In the genomic region with DNA sequence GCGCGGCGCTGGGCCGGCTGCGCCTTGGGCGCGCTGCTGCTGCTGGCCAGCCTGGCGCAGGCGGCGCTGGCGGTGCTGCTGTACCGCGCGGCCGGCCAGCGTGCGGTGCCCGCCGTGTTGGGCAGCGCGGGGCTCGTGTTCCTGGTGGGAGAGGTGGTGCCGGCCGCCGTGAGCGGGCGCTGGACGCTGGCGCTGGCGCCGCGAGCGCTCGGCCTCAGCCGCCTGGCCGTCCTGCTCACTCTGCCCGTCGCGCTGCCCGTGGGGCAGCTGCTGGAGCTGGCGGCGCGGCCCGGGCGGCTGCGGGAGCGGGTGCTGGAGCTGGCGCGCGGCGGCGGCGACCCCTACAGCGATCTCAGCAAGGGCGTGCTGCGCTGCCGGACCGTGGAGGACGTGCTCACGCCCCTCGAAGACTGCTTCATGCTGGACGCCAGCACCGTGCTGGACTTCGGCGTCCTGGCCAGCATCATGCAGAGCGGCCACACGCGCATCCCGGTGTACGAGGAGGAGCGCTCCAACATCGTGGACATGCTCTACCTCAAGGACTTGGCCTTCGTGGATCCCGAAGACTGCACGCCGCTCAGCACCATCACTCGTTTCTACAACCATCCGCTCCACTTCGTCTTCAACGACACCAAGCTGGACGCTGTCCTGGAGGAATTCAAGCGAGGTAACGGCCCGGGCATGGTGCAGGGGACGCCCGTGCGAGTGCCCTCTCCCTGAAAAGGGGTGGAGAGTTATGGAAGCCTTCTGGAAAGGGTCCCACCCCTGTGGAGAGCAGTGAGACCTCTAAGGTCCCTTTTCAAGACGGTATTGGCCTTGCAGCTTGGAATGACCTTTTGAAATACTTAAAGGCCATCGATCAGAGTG, we compare ENCODE assay signal across 8 cellular contexts. TPM values are rescaled to one million over a fixed set of nuclear protein-coding genes. Genes with fewer than 3 reads are reported as not detected.
DNase-seq lines count a peak whose midpoint lies in the region; ATAC-seq, FAIRE-seq and TF ChIP-seq lines count a peak whose summit lies in the region.

No MANE protein-coding gene starts in this region.

- no peak for FAIRE-seq in GM12878 (lab: Jason Lieb, UNC)

- no peaks in the 10 kb centered on the region for H3K27me3 ChIP-seq in GM12878 (replicated peaks in 1 of 2; ENCODE audit: control insufficient read depth in 2 of 2, insufficient read depth in 2 of 2, low read length in 1 of 2)
- no peaks in the 10 kb centered on the region for H3K27me3 ChIP-seq in lower lobe of right lung (ENCODE audit: low read depth)
- H3K27me3 ChIP-seq in upper lobe of right lung: no peaks in the 10 kb centered on the region

- H3K27ac ChIP-seq in GM12878 (ENCODE audit: control insufficient read depth, insufficient read depth) (no peak overlapping the region), lower lobe of right lung (no peak overlapping the region), upper lobe of right lung (no peak overlapping the region)

- TF ChIP-seq POLR2A in GM12878 (IDR thresholded peaks at IDR 0.05; ENCODE audit: low read depth, low read length): no peak; the same call in 1 of the 2 replicates

- RAD21 ChIA-PET in GM12878 (lab: Charles Lee; ENCODE audit: unreplicated experiment): interaction anchor here (0.7 to 2.7 kb wide), 4 partner anchors 40 to 134 kb away, joined by 3 to 14 read pairs (median 8); partner anchors contain the start of gene ANKRD39

- no peak for ATAC-seq in GM12878
- ATAC-seq in lower lobe of right lung: no peak
- ATAC-seq in upper lobe of right lung: no peak

- no peak for TF ChIP-seq EP300 in GM12878 (IDR thresholded peaks at IDR 0.05; ENCODE audit: borderline replicate concordance in 1 of 2, control insufficient read depth in 1 of 2, low read depth in 2 of 2, low read length in 2 of 2)

- peak overlapping the region; percentile 62; the same call in 1 of the 2 replicates for H3K9ac ChIP-seq in GM12878 (ENCODE audit: control insufficient read depth, insufficient read depth, low read length)

- no peaks in the 10 kb centered on the region for H3K9me3 ChIP-seq in GM12878 (replicated peaks; ENCODE audit: control insufficient read depth, insufficient read depth, low read length)
- no peaks in the 10 kb centered on the region for H3K9me3 ChIP-seq in lower lobe of right lung
- no peaks in the 10 kb centered on the region for H3K9me3 ChIP-seq in upper lobe of right lung

- H3K4me1 ChIP-seq in GM12878 (ENCODE audit: control insufficient read depth, insufficient read depth, low read length): peaks cover 12% of the 10 kb centered on the region
- H3K4me1 ChIP-seq in lower lobe of right lung: peaks cover 53% of the 10 kb centered on the region
- H3K4me1 ChIP-seq in upper lobe of right lung: peaks cover 48% of the 10 kb centered on the region

- H2AFZ ChIP-seq in GM12878 (ENCODE audit: control insufficient read depth, low read depth, low read length): 0 out of 2 replicates have a peak overlapping the region, but pooled peaks have one; percentile 13

- peak overlapping the region; percentile 79 for H3K4me2 ChIP-seq in GM12878 (ENCODE audit: control insufficient read depth, insufficient read depth)

- WGBS in GM12878 (ENCODE audit: insufficient coverage, insufficient replicate concordance, low lambda C conversion rate, missing lambda C conversion rate): 11% methylated on average over 81 of the region's 89 CpGs

- no TSS peak for BruUV-seq in GM12878 (replicated peaks; lab: Mats Ljungman, UMichigan)

- DNase-seq in NCI-H82 (lab: John Stamatoyannopoulos, UW) (peak; percentile 47), NCI-H82 treated with DMSO at 0.1 percent for 48 hours (lab: John Stamatoyannopoulos, UW; ENCODE audit: unreplicated experiment) (no peak), GM12878 (ENCODE audit: low read depth, low spot score) (no peak), lower lobe of right lung (no peak), upper lobe of right lung (no peak), AML-193 (lab: John Stamatoyannopoulos, UW) (no peak), CD1c-positive myeloid dendritic cell (ENCODE audit: extremely low spot score) (no peak)
- DNase-seq in Jurkat, Clone E6-1 (ENCODE audit: low read depth, low spot score): no peak

- SMC1A ChIA-PET in GM12878 (lab: Charles Lee; ENCODE audit: uncharacterized antibody, unreplicated experiment): interaction anchor here (1.0 kb wide), 2 partner anchors 41 to 180 kb away, joined by 3 to 5 read pairs; partner anchors contain the start of gene ANKRD39

- TF ChIP-seq RAD21 in GM12878 (IDR thresholded peaks at IDR 0.05; ENCODE audit: insufficient read depth, low read depth, low read length): no peak

- intact Hi-C loops in GM12878 (cut with micrococcal nuclease; ENCODE audit: unreplicated experiment) (no loop called here), lower lobe of right lung (cut with DNase I) (no loop called here), upper lobe of right lung (cut with DNase I) (no loop called here)

- H3K36me3 ChIP-seq in GM12878 (ENCODE audit: control insufficient read depth in 2 of 2, insufficient read depth in 2 of 2, low read length in 1 of 2): no peaks in the 10 kb centered on the region
- peaks cover 16% of the 10 kb centered on the region for H3K36me3 ChIP-seq in lower lobe of right lung
- H3K36me3 ChIP-seq in upper lobe of right lung: no peaks in the 10 kb centered on the region

- in situ Hi-C loops in GM12878 (cut with MboI): no loop called here

- POLR2A ChIA-PET in GM12878 (lab: Charles Lee): interaction anchor here (1.1 to 3.2 kb wide), 3 partner anchors 41 to 54 kb away, joined by 3 to 11 read pairs (median 7); partner anchors contain the start of gene ANKRD39

- H4K20me1 ChIP-seq in GM12878 (ENCODE audit: control insufficient read depth, insufficient read depth): peaks cover 5% of the 10 kb centered on the region; the same call in 1 of the 2 replicates

- TF ChIP-seq CTCF in GM12878 (IDR thresholded peaks at IDR 0.05 in 2 of 3, conservative IDR thresholded peaks at IDR 0.05 in 1 of 3; ENCODE audit: control insufficient read depth in 2 of 3, extremely low read depth in 1 of 3, insufficient read depth in 1 of 3, low read depth in 3 of 3, low read length in 3 of 3) (no peak), lower lobe of right lung (IDR thresholded peaks at IDR 0.05) (no peak), upper lobe of right lung (IDR thresholded peaks at IDR 0.05) (no peak)

- H3K4me3 ChIP-seq in Jurkat, Clone E6-1 (ENCODE audit: low read length): peak overlapping the region; percentile 55
- peak overlapping the region; percentile 96 for H3K4me3 ChIP-seq in GM12878
- H3K4me3 ChIP-seq in lower lobe of right lung: peak overlapping the region; percentile 84
- peak overlapping the region; percentile 80 for H3K4me3 ChIP-seq in upper lobe of right lung

- peaks cover 25% of the 10 kb centered on the region for H3K79me2 ChIP-seq in GM12878 (ENCODE audit: control insufficient read depth, insufficient read depth, low read length)

- CTCF ChIA-PET in GM12878 (lab: Yijun Ruan, JAX): interaction anchor here (0.8 to 2.8 kb wide), 9 partner anchors 9 to 133 kb away, joined by 3 to 6 read pairs (median 3); partner anchors contain the start of gene ANKRD39

RNA-seq across cellular contexts. Expression of gene CNNM3, which starts 1.0 kb away (rescaled TPM):
- polyA plus RNA-seq in Jurkat, Clone E6-1 (2012; ENCODE audit: insufficient read depth, insufficient read length): 24.5 TPM
- total RNA-seq in GM12878 (2013; cell fraction: nucleolus; rRNA removed): 20.3 and 22.8 TPM in 2 replicates
- total RNA-seq in GM12878 (2014; rRNA removed): 4.0 and 4.7 TPM in 2 replicates
- total RNA-seq in GM12878 (2014; rRNA removed; fragmentation: Illumina TruSeq; extraction: Trizol): 2.8 and 3.2 TPM in 2 replicates
- 14.3 and 14.9 TPM in 2 replicates for total RNA-seq in GM12878 (2021)
- polyA plus RNA-seq in GM12878 (2011; ENCODE audit: low read depth): 3.6 TPM
- polyA plus RNA-seq in GM12878 (2011; rRNA removed): 3.2 and 9.6 TPM in 2 replicates
- polyA plus RNA-seq in GM12878 (2011; cell fraction: cytosol; rRNA removed): 12.6 and 16.8 TPM in 2 replicates
- 28.6 and 33.7 TPM in 2 replicates for polyA plus RNA-seq in GM12878 (2011; cell fraction: nucleus; rRNA removed)
- 7.6 and 8.5 TPM in 2 replicates for polyA plus RNA-seq in GM12878 (2012)
- polyA plus RNA-seq in GM12878 (2014; fragmentation: Illumina TruSeq; extraction: Trizol): 1.8 and 7.9 TPM in 2 replicates
- 1 to 10 TPM in 1 of 2 experiments, under 1 TPM in 1; 0.72 to 1.9 TPM for polyA plus RNA-seq in GM12878 (2014; fragmentation: Nextera tagmentation; extraction: Ambion mirVana)
- 7.6 and 9.5 TPM in 2 replicates for polyA plus RNA-seq in GM12878 (2014; rRNA removed)
- 1 to 10 TPM; 2.6 to 3.0 TPM for polyA plus RNA-seq in GM12878 (2016; fragmentation: Nextera tagmentation; extraction: Ambion mirVana)
- polyA minus RNA-seq in GM12878 (2011; rRNA and poly(A)+ RNA removed): 15.1 and 29.7 TPM in 2 replicates
- polyA minus RNA-seq in GM12878 (2011; cell fraction: cytosol; rRNA and poly(A)+ RNA removed): 14.7 and 16.7 TPM in 2 replicates
- 10.8 and 21.8 TPM in 2 replicates for polyA minus RNA-seq in GM12878 (2011; cell fraction: nucleus; rRNA and poly(A)+ RNA removed)
- total RNA-seq in lower lobe of right lung: 29.0 TPM
- 34.1 TPM for total RNA-seq in upper lobe of right lung

RNA-seq across cellular contexts. Expression of gene ANKRD23, which starts 26.8 kb away (rescaled TPM):
- 4.7 TPM for polyA plus RNA-seq in Jurkat, Clone E6-1 (2012; ENCODE audit: insufficient read depth, insufficient read length)
- 12.3 and 15.0 TPM in 2 replicates for total RNA-seq in GM12878 (2013; cell fraction: nucleolus; rRNA removed)
- total RNA-seq in GM12878 (2014; rRNA removed): 2.7 and 3.3 TPM in 2 replicates
- total RNA-seq in GM12878 (2014; rRNA removed; fragmentation: Illumina TruSeq; extraction: Trizol): 2.6 and 2.8 TPM in 2 replicates
- 3.5 and 3.9 TPM in 2 replicates for total RNA-seq in GM12878 (2021)
- 1.00 TPM for polyA plus RNA-seq in GM12878 (2011; ENCODE audit: low read depth)
- 1.7 and 2.3 TPM in 2 replicates for polyA plus RNA-seq in GM12878 (2011; rRNA removed)
- polyA plus RNA-seq in GM12878 (2011; cell fraction: cytosol; rRNA removed): 1.1 and 2.2 TPM in 2 replicates
- polyA plus RNA-seq in GM12878 (2011; cell fraction: nucleus; rRNA removed): 17.6 and 25.2 TPM in 2 replicates
- 2.0 and 2.6 TPM in 2 replicates for polyA plus RNA-seq in GM12878 (2012)
- polyA plus RNA-seq in GM12878 (2014; fragmentation: Illumina TruSeq; extraction: Trizol): 1.5 and 2.0 TPM in 2 replicates
- under 1 TPM; 0.34 to 0.77 TPM for polyA plus RNA-seq in GM12878 (2014; fragmentation: Nextera tagmentation; extraction: Ambion mirVana)
- 5.3 and 6.2 TPM in 2 replicates for polyA plus RNA-seq in GM12878 (2014; rRNA removed)
- polyA plus RNA-seq in GM12878 (2016; fragmentation: Nextera tagmentation; extraction: Ambion mirVana): 1 to 10 TPM; 2.6 to 2.8 TPM
- 1.6 and 1.9 TPM in 2 replicates for polyA minus RNA-seq in GM12878 (2011; rRNA and poly(A)+ RNA removed)
- 0.94 TPM in 1 of 2 replicates, not detected in the other for polyA minus RNA-seq in GM12878 (2011; cell fraction: cytosol; rRNA and poly(A)+ RNA removed)
- polyA minus RNA-seq in GM12878 (2011; cell fraction: nucleus; rRNA and poly(A)+ RNA removed): 3.1 and 4.7 TPM in 2 replicates
- total RNA-seq in lower lobe of right lung: 3.5 TPM
- 1.7 TPM for total RNA-seq in upper lobe of right lung

RNA-seq across cellular contexts. Expression of gene ANKRD39, which starts 40.7 kb away (rescaled TPM):
- polyA plus RNA-seq in Jurkat, Clone E6-1 (2012; ENCODE audit: insufficient read depth, insufficient read length): 40.2 TPM
- total RNA-seq in GM12878 (2013; cell fraction: nucleolus; rRNA removed): 24.3 and 25.0 TPM in 2 replicates
- total RNA-seq in GM12878 (2014; rRNA removed) (30.0 and 32.1 TPM in 2 replicates), GM12878 (2014; rRNA removed; fragmentation: Illumina TruSeq; extraction: Trizol) (11.2 and 11.5 TPM in 2 replicates), GM12878 (2021) (23.0 and 24.9 TPM in 2 replicates), lower lobe of right lung (9.4 TPM), upper lobe of right lung (8.6 TPM)
- polyA plus RNA-seq in GM12878 (2011; ENCODE audit: low read depth): 8.5 TPM
- polyA plus RNA-seq in GM12878 (2011; rRNA removed) (9.1 and 18.6 TPM in 2 replicates), GM12878 (2014; fragmentation: Illumina TruSeq; extraction: Trizol) (1.8 and 7.4 TPM in 2 replicates), GM12878 (2014; fragmentation: Nextera tagmentation; extraction: Ambion mirVana) (10 to 100 TPM; 18.0 to 22.5 TPM), GM12878 (2014; rRNA removed) (31.8 and 37.9 TPM in 2 replicates), GM12878 (2016; fragmentation: Nextera tagmentation; extraction: Ambion mirVana) (10 to 100 TPM; 30.3 to 36.2 TPM)
- polyA plus RNA-seq in GM12878 (2011; cell fraction: cytosol; rRNA removed): 18.4 and 28.0 TPM in 2 replicates
- 25.2 and 29.1 TPM in 2 replicates for polyA plus RNA-seq in GM12878 (2011; cell fraction: nucleus; rRNA removed)
- 16.2 and 19.1 TPM in 2 replicates for polyA plus RNA-seq in GM12878 (2012)
- polyA minus RNA-seq in GM12878 (2011; rRNA and poly(A)+ RNA removed): 7.2 and 13.4 TPM in 2 replicates
- 4.2 and 4.8 TPM in 2 replicates for polyA minus RNA-seq in GM12878 (2011; cell fraction: cytosol; rRNA and poly(A)+ RNA removed)
- 4.8 and 9.9 TPM in 2 replicates for polyA minus RNA-seq in GM12878 (2011; cell fraction: nucleus; rRNA and poly(A)+ RNA removed)

RNA-seq across cellular contexts. Expression of gene SEMA4C, which starts 52.8 kb away (rescaled TPM):
- polyA plus RNA-seq in Jurkat, Clone E6-1 (2012; ENCODE audit: insufficient read depth, insufficient read length): 12.0 TPM
- total RNA-seq in GM12878 (2013; cell fraction: nucleolus; rRNA removed): 47.1 and 54.6 TPM in 2 replicates
- total RNA-seq in GM12878 (2014; rRNA removed) (15.8 and 16.5 TPM in 2 replicates), GM12878 (2014; rRNA removed; fragmentation: Illumina TruSeq; extraction: Trizol) (6.3 and 7.2 TPM in 2 replicates), GM12878 (2021) (21.6 and 26.1 TPM in 2 replicates), lower lobe of right lung (24.3 TPM), upper lobe of right lung (37.7 TPM)
- 4.8 TPM for polyA plus RNA-seq in GM12878 (2011; ENCODE audit: low read depth)
- polyA plus RNA-seq in GM12878 (2011; rRNA removed) (10.6 and 20.8 TPM in 2 replicates), GM12878 (2014; fragmentation: Illumina TruSeq; extraction: Trizol) (3.8 and 6.5 TPM in 2 replicates), GM12878 (2014; fragmentation: Nextera tagmentation; extraction: Ambion mirVana) (under 1 TPM; 0.06 to 0.18 TPM), GM12878 (2014; rRNA removed) (17.5 and 18.0 TPM in 2 replicates), GM12878 (2016; fragmentation: Nextera tagmentation; extraction: Ambion mirVana) (1 to 10 TPM; 5.3 to 6.4 TPM)
- polyA plus RNA-seq in GM12878 (2011; cell fraction: cytosol; rRNA removed): 19.6 and 26.6 TPM in 2 replicates
- polyA plus RNA-seq in GM12878 (2011; cell fraction: nucleus; rRNA removed): 81.6 and 88.9 TPM in 2 replicates
- 10.6 and 12.7 TPM in 2 replicates for polyA plus RNA-seq in GM12878 (2012)
- polyA minus RNA-seq in GM12878 (2011; rRNA and poly(A)+ RNA removed): 26.9 and 31.0 TPM in 2 replicates
- polyA minus RNA-seq in GM12878 (2011; cell fraction: cytosol; rRNA and poly(A)+ RNA removed): 13.6 and 15.0 TPM in 2 replicates
- polyA minus RNA-seq in GM12878 (2011; cell fraction: nucleus; rRNA and poly(A)+ RNA removed): 14.1 and 24.3 TPM in 2 replicates

RNA-seq across cellular contexts. Expression of gene CNNM4, which starts 56.4 kb away (rescaled TPM):
- polyA plus RNA-seq in Jurkat, Clone E6-1 (2012; ENCODE audit: insufficient read depth, insufficient read length): 4.0 TPM
- total RNA-seq in GM12878 (2013; cell fraction: nucleolus; rRNA removed): 38.9 and 42.1 TPM in 2 replicates
- total RNA-seq in GM12878 (2014; rRNA removed) (6.6 and 9.0 TPM in 2 replicates), GM12878 (2014; rRNA removed; fragmentation: Illumina TruSeq; extraction: Trizol) (6.4 and 7.2 TPM in 2 replicates), GM12878 (2021) (13.8 and 14.4 TPM in 2 replicates), lower lobe of right lung (15.7 TPM), upper lobe of right lung (15.0 TPM)
- polyA plus RNA-seq in GM12878 (2011; ENCODE audit: low read depth): 7.6 TPM
- polyA plus RNA-seq in GM12878 (2011; rRNA removed) (5.3 and 10.1 TPM in 2 replicates), GM12878 (2014; fragmentation: Illumina TruSeq; extraction: Trizol) (12.6 and 13.7 TPM in 2 replicates), GM12878 (2014; fragmentation: Nextera tagmentation; extraction: Ambion mirVana) (1 to 10 TPM; 2.4 to 2.8 TPM), GM12878 (2014; rRNA removed) (10.1 and 10.4 TPM in 2 replicates), GM12878 (2016; fragmentation: Nextera tagmentation; extraction: Ambion mirVana) (1 to 10 TPM; 2.7 to 7.2 TPM)
- polyA plus RNA-seq in GM12878 (2011; cell fraction: cytosol; rRNA removed): 13.4 and 15.7 TPM in 2 replicates
- 14.4 and 17.6 TPM in 2 replicates for polyA plus RNA-seq in GM12878 (2011; cell fraction: nucleus; rRNA removed)
- polyA plus RNA-seq in GM12878 (2012): 11.7 and 18.3 TPM in 2 replicates
- 16.5 and 23.7 TPM in 2 replicates for polyA minus RNA-seq in GM12878 (2011; rRNA and poly(A)+ RNA removed)
- polyA minus RNA-seq in GM12878 (2011; cell fraction: cytosol; rRNA and poly(A)+ RNA removed): 8.3 and 10.2 TPM in 2 replicates
- polyA minus RNA-seq in GM12878 (2011; cell fraction: nucleus; rRNA and poly(A)+ RNA removed): 10.4 and 13.0 TPM in 2 replicates
